Comparison of ENCODE assay signal across 15 cellular contexts in genomic region chr11:35632301-35632700, GRCh38. TPM values are rescaled to one million over a fixed set of nuclear protein-coding genes. Genes with fewer than 3 reads are reported as not detected.
A peak's percentile ranks its signal among the peaks of the same experiment; 100 is the strongest.
DNase-seq lines count a peak whose midpoint lies in the region; TF ChIP-seq lines count a peak whose summit lies in the region.
"Had no signal": no experiment of that assay in that cellular context is flagged by ENCODE, and none has a peak within 500 bp of the region (broad histone marks: within the 10 kb centered on the region; RNA-seq: fewer than 3 reads in every experiment).

No MANE protein-coding gene starts in this region.

- H3K4me3 Mint-ChIP-seq in glutamatergic neuron (ENCODE audit: unreplicated experiment), result peak overlapping the region; percentile 9
- no peak overlapping the region for H3K4me3 Mint-ChIP-seq in activated CD4-positive, alpha-beta T cell treated with anti-CD3 and anti-CD28 coated beads, Interleukin-2, amount 10 ng/mL, durations not matched to agents 7 days and 5 days
- H3K4me3 Mint-ChIP-seq: activated naive CD8-positive, alpha-beta T cell; H9; stimulated activated naive CD8-positive, alpha-beta T cell treated with anti-CD3 and anti-CD28 coated beads, Interleukin-15, amount 100 ng/mL, for 72 hours had no signal

- no peaks in the 10 kb centered on the region for H3K4me1 ChIP-seq in BE2C
- H3K4me1 ChIP-seq: gastrocnemius medialis had no signal

- H3K27ac Mint-ChIP-seq in glutamatergic neuron (ENCODE audit: unreplicated experiment), result peak overlapping the region; percentile 36
- H3K27ac Mint-ChIP-seq in activated CD4-positive, alpha-beta T cell treated with anti-CD3 and anti-CD28 coated beads, Interleukin-2, amount 10 ng/mL, durations not matched to agents 7 days and 5 days, result no peak overlapping the region
- H3K27ac Mint-ChIP-seq: activated naive CD8-positive, alpha-beta T cell; H9; progenitor cell of endocrine pancreas; stimulated activated naive CD8-positive, alpha-beta T cell treated with anti-CD3 and anti-CD28 coated beads, Interleukin-15, amount 100 ng/mL, for 72 hours had no signal

- CTCF ChIA-PET in HEK293T (lab: Yijun Ruan, JAX) (no interaction called here), GM10248 (lab: Yijun Ruan, JAX) (interaction anchor here (1.0 to 1.4 kb wide), 3 partner anchors 16 to 706 kb away, joined by 3 to 5 read pairs (median 3); no protein-coding TSS in a partner anchor)
- CTCF ChIA-PET in activated CD4-positive, alpha-beta T cell treated with anti-CD3 and anti-CD28 coated beads, Interleukin-2, amount 10 ng/mL, durations not matched to agents 7 days and 5 days (lab: Charles Lee), result no interaction called here

- H3K4me1 Mint-ChIP-seq in glutamatergic neuron (ENCODE audit: low read depth, unreplicated experiment), result peaks cover 4% of the 10 kb centered on the region
- H3K4me1 Mint-ChIP-seq in activated CD4-positive, alpha-beta T cell treated with anti-CD3 and anti-CD28 coated beads, Interleukin-2, amount 10 ng/mL, durations not matched to agents 7 days and 5 days, result no peaks in the 10 kb centered on the region
- H3K4me1 Mint-ChIP-seq: H9; stimulated activated naive CD8-positive, alpha-beta T cell treated with anti-CD3 and anti-CD28 coated beads, Interleukin-15, amount 100 ng/mL, for 72 hours had no signal

- no peaks in the 10 kb centered on the region for H3K27me3 Mint-ChIP-seq in glutamatergic neuron (ENCODE audit: unreplicated experiment)
- peaks cover 41% of the 10 kb centered on the region for H3K27me3 Mint-ChIP-seq in activated CD4-positive, alpha-beta T cell treated with anti-CD3 and anti-CD28 coated beads, Interleukin-2, amount 10 ng/mL, durations not matched to agents 7 days and 5 days

- POLR2A ChIA-PET in HEK293T (lab: Yijun Ruan, JAX) (interaction anchor here (1.7 kb wide), 1 partner anchor 13 kb away, joined by 12 read pairs; no protein-coding TSS in a partner anchor), GM10248 (lab: Yijun Ruan, JAX) (no interaction called here)
- POLR2A ChIA-PET in activated CD4-positive, alpha-beta T cell treated with anti-CD3 and anti-CD28 coated beads, Interleukin-2, amount 10 ng/mL, durations not matched to agents 7 days and 5 days (lab: Charles Lee), result no interaction called here

- TF ChIP-seq CTCF in glutamatergic neuron (IDR thresholded peaks at IDR 0.05; ENCODE audit: partially characterized antibody, unreplicated experiment), result no peak
- no peak for TF ChIP-seq CTCF in BE2C (IDR thresholded peaks at IDR 0.05; ENCODE audit: low read depth, low read length)
- no peak for TF ChIP-seq CTCF in GM10248 (IDR thresholded peaks at IDR 0.05; ENCODE audit: control extremely low read depth, extremely low read depth, low read depth, missing control alignments)

- H3K9me3 ChIP-seq in BE2C, result no peaks in the 10 kb centered on the region
- H3K9me3 ChIP-seq: gastrocnemius medialis had no signal

- peak; percentile 16 for DNase-seq in AG20443 (ENCODE audit: low spot score)
- no peak for DNase-seq in HEK293T (ENCODE audit: extremely low spot score)
- peak; percentile 36 for DNase-seq in T1000 (lab: John Stamatoyannopoulos, UW)
- DNase-seq in glutamatergic neuron, result no peak
- no peak for DNase-seq in BE2C
- DNase-seq in DMS153 treated with DMSO at 0.1 percent for 48 hours (lab: John Stamatoyannopoulos, UW; ENCODE audit: unreplicated experiment), result no peak
- no peak for DNase-seq in activated CD4-positive, alpha-beta T cell treated with anti-CD3 and anti-CD28 coated beads, Interleukin-2, amount 10 ng/mL, durations not matched to agents 7 days and 5 days
- no peak for DNase-seq in GM10248 (ENCODE audit: extremely low spot score)
- DNase-seq: effector CD4-positive, alpha-beta T cell; gastrocnemius medialis; GDM1; H9; stimulated activated naive CD8-positive, alpha-beta T cell treated with anti-CD3 and anti-CD28 coated beads, Interleukin-15, amount 100 ng/mL, for 72 hours had no signal

- no peaks in the 10 kb centered on the region for H3K36me3 Mint-ChIP-seq in glutamatergic neuron (ENCODE audit: unreplicated experiment)
- H3K36me3 Mint-ChIP-seq in activated CD4-positive, alpha-beta T cell treated with anti-CD3 and anti-CD28 coated beads, Interleukin-2, amount 10 ng/mL, durations not matched to agents 7 days and 5 days (ENCODE audit: low read depth), result no peaks in the 10 kb centered on the region
- H3K36me3 Mint-ChIP-seq: activated naive CD8-positive, alpha-beta T cell had no signal

- no peaks in the 10 kb centered on the region for H3K27me3 ChIP-seq in BE2C

- no peaks in the 10 kb centered on the region for H3K9me3 Mint-ChIP-seq in glutamatergic neuron (ENCODE audit: unreplicated experiment)
- no peaks in the 10 kb centered on the region for H3K9me3 Mint-ChIP-seq in activated CD4-positive, alpha-beta T cell treated with anti-CD3 and anti-CD28 coated beads, Interleukin-2, amount 10 ng/mL, durations not matched to agents 7 days and 5 days
- H3K9me3 Mint-ChIP-seq: stimulated activated naive CD8-positive, alpha-beta T cell treated with anti-CD3 and anti-CD28 coated beads, Interleukin-15, amount 100 ng/mL, for 72 hours had no signal

- H3K4me3 ChIP-seq in BE2C (ENCODE audit: low read depth, low read length), result no peak overlapping the region
- H3K4me3 ChIP-seq: gastrocnemius medialis had no signal

- no peaks in the 10 kb centered on the region for H3K36me3 ChIP-seq in BE2C
- H3K36me3 ChIP-seq: gastrocnemius medialis had no signal

TF ChIP-seq in HEK293T, 16 proteins besides CTCF, POLR2A, EP300 and RAD21:
- TF ChIP-seq ARNT (IDR thresholded peaks at IDR 0.05) (no peak), LEF1 (IDR thresholded peaks at IDR 0.05; ENCODE audit: borderline replicate concordance) (no peak), PKNOX1 (IDR thresholded peaks at IDR 0.05) (peak; percentile 46), CTBP1 (IDR thresholded peaks at IDR 0.05; ENCODE audit: borderline replicate concordance) (no peak)

RNA-seq across cellular contexts. Expression of gene FJX1, which starts 14.0 kb away (rescaled TPM):
- total RNA-seq in glutamatergic neuron (ENCODE audit: unreplicated experiment), result 74.3 TPM
- polyA plus RNA-seq in BE2C (2012; ENCODE audit: insufficient read depth, insufficient read length, low read depth), result 14.3 TPM
- total RNA-seq in activated CD4-positive, alpha-beta T cell treated with anti-CD3 and anti-CD28 coated beads, Interleukin-2, amount 10 ng/mL, durations not matched to agents 7 days and 5 days, result under 1 TPM; 0.17 to 0.21 TPM

RNA-seq across cellular contexts. Expression of gene TRIM44, which starts 30.3 kb away (rescaled TPM):
- total RNA-seq in glutamatergic neuron (ENCODE audit: unreplicated experiment), result 53.3 TPM
- 16.1 TPM for polyA plus RNA-seq in BE2C (2012; ENCODE audit: insufficient read depth, insufficient read length, low read depth)
- total RNA-seq in activated CD4-positive, alpha-beta T cell treated with anti-CD3 and anti-CD28 coated beads, Interleukin-2, amount 10 ng/mL, durations not matched to agents 7 days and 5 days, result 10 to 100 TPM; 34.9 to 42.6 TPM

Comparison
In these comparisons a context has a peak if more than half of its experiments do, and no peak if none do; other contexts are left out.
1. DNase-seq: peak in AG20443 (single experiment) and T1000 (single experiment); none in HEK293T (single experiment), glutamatergic neuron (single experiment), BE2C (single experiment), DMS153 treated with DMSO at 0.1 percent for 48 hours (single experiment), activated CD4-positive, alpha-beta T cell treated with anti-CD3 and anti-CD28 coated beads, Interleukin-2, amount 10 ng/mL, durations not matched to agents 7 days and 5 days (single experiment) and GM10248 (single experiment).
2. RNA of gene FJX1, which starts 14.0 kb away (total RNA-seq): 74.3 TPM in glutamatergic neuron (single experiment); 0.17 to 0.21 TPM in activated CD4-positive, alpha-beta T cell treated with anti-CD3 and anti-CD28 coated beads, Interleukin-2, amount 10 ng/mL, durations not matched to agents 7 days and 5 days; every median in the first group is over 10 times any median in the second.